8 cellular contexts compared by ENCODE assay signal in the genomic region with DNA sequence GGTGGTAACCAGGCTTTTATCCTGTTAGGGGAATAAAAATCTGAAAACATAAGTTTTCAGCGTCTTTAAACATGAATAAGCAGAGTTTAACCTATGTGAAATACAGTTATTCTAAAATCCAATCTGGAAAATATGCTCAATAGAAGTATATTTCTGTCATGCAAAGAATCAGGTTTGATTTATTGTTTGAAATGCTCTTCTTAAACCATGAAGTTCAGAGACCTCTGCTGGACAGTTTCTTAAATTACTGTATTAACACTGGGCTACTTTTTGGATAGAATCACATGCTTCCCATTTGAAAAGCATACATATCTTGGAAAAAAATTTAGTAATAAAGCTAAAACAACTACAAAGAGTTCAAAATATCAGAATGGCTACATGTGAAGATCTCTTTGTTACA. TPM values are rescaled to one million over a fixed set of nuclear protein-coding genes. Genes with fewer than 3 reads are reported as not detected.
DNase-seq lines count a peak whose midpoint lies in the region; ATAC-seq lines count a peak whose summit lies in the region.

No MANE protein-coding gene starts in this region.

- H3K4me3 Mint-ChIP-seq in activated T-cell treated with anti-CD3 and anti-CD28 coated beads, Interleukin-2, amount 50 U/mL, for 4 hours: no peak overlapping the region

- no peaks in the 10 kb centered on the region for H3K9me3 Mint-ChIP-seq in activated T-cell treated with anti-CD3 and anti-CD28 coated beads, Interleukin-2, amount 50 U/mL, for 4 hours

- H3K36me3 Mint-ChIP-seq in activated T-cell treated with anti-CD3 and anti-CD28 coated beads, Interleukin-2, amount 50 U/mL, for 4 hours (ENCODE audit: insufficient read depth): peaks cover 11% of the 10 kb centered on the region

- peak; percentile 78 for ATAC-seq in left lobe of liver
- ATAC-seq in activated T-cell treated with anti-CD3 and anti-CD28 coated beads, Interleukin-2, amount 50 U/mL, for 4 hours: no peak

- H3K27me3 Mint-ChIP-seq in activated T-cell treated with anti-CD3 and anti-CD28 coated beads, Interleukin-2, amount 50 U/mL, for 4 hours (ENCODE audit: low read depth): no peaks in the 10 kb centered on the region

- DNase-seq in DMS 273 (lab: John Stamatoyannopoulos, UW; ENCODE audit: unreplicated experiment): peak; percentile 42
- no peak for DNase-seq in DMS 273 treated with DMSO at 0.1 percent for 48 hours (lab: John Stamatoyannopoulos, UW)
- peak; percentile 53 for DNase-seq in MV-4-11 (lab: John Stamatoyannopoulos, UW)
- DNase-seq in amniotic epithelial cell (ENCODE audit: low read depth): peak; percentile 70
- no peak for DNase-seq in left lobe of liver (ENCODE audit: low spot score)
- DNase-seq in mucosa of gallbladder (ENCODE audit: low spot score): no peak
- DNase-seq in activated naive CD4-positive, alpha-beta T cell treated with Interleukin-2 at 50 U/mL for 16 hours: no peak
- DNase-seq in activated T-cell treated with anti-CD3 and anti-CD28 coated beads, Interleukin-2, amount 50 U/mL, for 4 hours: no peak

- no peaks in the 10 kb centered on the region for H3K4me1 Mint-ChIP-seq in activated T-cell treated with anti-CD3 and anti-CD28 coated beads, Interleukin-2, amount 50 U/mL, for 4 hours (ENCODE audit: low read depth)

RNA-seq across cellular contexts. Expression of a gene that starts 25.4 kb away (rescaled TPM):
- total RNA-seq in left lobe of liver: 8.0 TPM
- total RNA-seq in mucosa of gallbladder: 48.8 TPM
- total RNA-seq in activated T-cell treated with anti-CD3 and anti-CD28 coated beads, Interleukin-2, amount 50 U/mL, for 4 hours: 10 to 100 TPM; 28.9 to 34.2 (median 32.4) TPM

RNA-seq across cellular contexts. Expression of a gene that starts 25.6 kb away (rescaled TPM):
- total RNA-seq in left lobe of liver: 26.5 TPM
- 40.4 TPM for total RNA-seq in mucosa of gallbladder
- total RNA-seq in activated T-cell treated with anti-CD3 and anti-CD28 coated beads, Interleukin-2, amount 50 U/mL, for 4 hours: 10 to 100 TPM; 25.4 to 27.6 (median 27.0) TPM

Comparison
In these comparisons a context has a peak if more than half of its experiments do, and no peak if none do; other contexts are left out.
1. DNase-seq: peak in DMS 273 (single experiment), MV-4-11 (single experiment) and amniotic epithelial cell (single experiment); none in DMS 273 treated with DMSO at 0.1 percent for 48 hours (single experiment), left lobe of liver (single experiment), mucosa of gallbladder (single experiment), activated naive CD4-positive, alpha-beta T cell treated with Interleukin-2 at 50 U/mL for 16 hours (single experiment) and activated T-cell treated with anti-CD3 and anti-CD28 coated beads, Interleukin-2, amount 50 U/mL, for 4 hours (single experiment).